Comparison of ENCODE assay signal across 28 cellular contexts in the genomic region with DNA sequence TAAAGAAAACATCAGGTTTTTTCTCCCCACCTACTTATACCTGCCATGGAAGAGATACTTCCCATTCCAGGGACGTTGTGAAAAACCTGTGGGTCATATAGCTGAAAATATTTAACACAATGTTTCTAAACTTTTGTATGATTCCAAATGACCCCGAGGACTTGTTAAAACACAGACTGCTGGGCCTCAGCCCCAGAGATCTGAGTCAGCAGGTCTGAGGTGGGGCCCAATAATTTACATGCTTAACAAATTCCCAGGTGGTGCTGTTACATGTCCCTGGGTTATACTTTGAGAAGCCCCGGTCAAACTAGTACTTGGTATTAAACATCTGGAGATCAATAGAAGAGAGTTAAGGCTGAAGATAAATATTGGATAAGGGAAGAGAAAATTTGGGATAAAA.
"Had no signal": no experiment of that assay in that cellular context is flagged by ENCODE, and none has a peak within 500 bp of the region (broad histone marks: within the 10 kb centered on the region; RNA-seq: fewer than 3 reads in every experiment).

No MANE protein-coding gene starts in this region.

- H3K27me3 ChIP-seq: esophagus squamous epithelium, neural progenitor cell, right atrium auricular region, suprapubic skin, transverse colon, upper lobe of right lung, uterus had no signal

- H3K79me2 ChIP-seq: parathyroid adenoma had no signal

- H3K27ac ChIP-seq: esophagus squamous epithelium, neural progenitor cell, parathyroid adenoma, prostate gland, right atrium auricular region, suprapubic skin, transverse colon, upper lobe of right lung, uterus had no signal

- DNase-seq: effector CD8-positive, alpha-beta T cell; endodermal cell; erythroblast; esophagus squamous epithelium; hypothalamus; immature natural killer cell; kidney; mesenchymal stem cell; mucosa of descending colon; naive B cell; stimulated activated CD4-positive, alpha-beta T cell treated with anti-CD3 and anti-CD28 coated beads, Interleukin-12 subunit alpha, Interleukin-12 subunit beta, amount 100 ng/mL, for 4 hours; stimulated activated CD4-positive, alpha-beta T cell treated with anti-CD3 and anti-CD28 coated beads, Interleukin-1b, Interleukin-23, amount 100 ng/mL, for 48 hours; stimulated activated CD4-positive, alpha-beta T cell treated with anti-CD3 and anti-CD28 coated beads, Interleukin-4, amount 100 ng/mL, for 1 hour; stimulated activated CD8-positive, alpha-beta memory T cell treated with anti-CD3 and anti-CD28 coated beads, Interleukin-4, amount 100 ng/mL, for 48 hours; stimulated activated naive CD4-positive, alpha-beta T cell; stimulated activated naive CD8-positive, alpha-beta T cell treated with anti-CD3 and anti-CD28 coated beads, Interleukin-15, amount 100 ng/mL, for 72 hours; transverse colon; upper lobe of right lung; uterus had no signal

- H3K36me3 ChIP-seq: prostate gland, uterus had no signal

- H3K4me3 ChIP-seq: esophagus squamous epithelium, lung, mucosa of descending colon, neural progenitor cell, prostate gland, right atrium auricular region, smooth muscle cell, suprapubic skin, transverse colon, upper lobe of right lung, uterus had no signal

- H2AFZ ChIP-seq: neural progenitor cell, parathyroid adenoma had no signal

- H3K9me3 ChIP-seq: esophagus squamous epithelium, mucosa of descending colon, prostate gland, right atrium auricular region, suprapubic skin, transverse colon, upper lobe of right lung, uterus had no signal

- H3K4me2 ChIP-seq: neural progenitor cell, smooth muscle cell had no signal

- H3K4me1 ChIP-seq: neural progenitor cell, parathyroid adenoma, prostate gland, right atrium auricular region, transverse colon, upper lobe of right lung, uterus had no signal

- FAIRE-seq: colon, frontal cortex, kidney had no signal

- H3K9ac ChIP-seq: neural progenitor cell, parathyroid adenoma had no signal
